ENCODE assay signal across 1 cellular context in the genomic region with DNA sequence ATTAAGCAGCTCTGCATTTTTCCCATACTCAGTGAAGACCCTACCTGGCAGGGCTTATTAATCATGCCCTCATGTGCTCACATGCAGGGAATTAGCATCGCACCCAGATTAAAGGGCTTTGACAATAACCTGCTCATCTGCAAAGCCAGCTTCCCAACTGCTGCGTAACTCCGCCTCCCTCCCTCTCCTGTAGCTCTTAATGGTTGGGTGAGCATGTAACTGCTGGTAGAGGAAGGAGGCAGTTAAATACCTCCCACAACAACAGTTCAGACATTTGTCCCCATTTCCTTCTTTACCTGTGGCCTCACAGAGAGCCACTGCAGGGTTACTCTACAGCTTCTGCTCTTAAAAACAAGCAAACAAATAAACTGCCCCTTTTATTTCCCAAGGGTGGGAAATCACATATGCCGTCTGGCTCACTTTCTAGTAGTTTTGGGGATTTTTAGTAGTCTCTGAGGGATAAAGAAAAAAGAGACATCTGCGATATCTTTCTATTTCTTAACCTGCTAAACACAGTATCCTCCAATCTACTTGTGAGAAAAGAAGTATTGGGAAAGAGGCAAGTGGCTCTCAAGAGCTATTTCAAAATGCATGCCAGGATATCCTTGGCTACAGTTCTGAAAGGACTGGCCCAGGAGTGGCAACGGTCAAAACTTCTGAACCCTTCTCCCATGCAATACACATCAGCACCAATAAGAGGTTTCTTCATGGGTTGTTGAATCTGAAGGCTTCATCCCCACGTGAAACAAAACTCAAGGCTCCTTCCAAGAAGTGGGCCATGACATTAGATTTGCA.
TF ChIP-seq lines count a peak whose summit lies in the region.

No MANE protein-coding gene starts in this region.

TF ChIP-seq in H1, 55 proteins besides CTCF, POLR2A, EP300 and RAD21 (continued from another document):
- TF ChIP-seq, protein P1, sequence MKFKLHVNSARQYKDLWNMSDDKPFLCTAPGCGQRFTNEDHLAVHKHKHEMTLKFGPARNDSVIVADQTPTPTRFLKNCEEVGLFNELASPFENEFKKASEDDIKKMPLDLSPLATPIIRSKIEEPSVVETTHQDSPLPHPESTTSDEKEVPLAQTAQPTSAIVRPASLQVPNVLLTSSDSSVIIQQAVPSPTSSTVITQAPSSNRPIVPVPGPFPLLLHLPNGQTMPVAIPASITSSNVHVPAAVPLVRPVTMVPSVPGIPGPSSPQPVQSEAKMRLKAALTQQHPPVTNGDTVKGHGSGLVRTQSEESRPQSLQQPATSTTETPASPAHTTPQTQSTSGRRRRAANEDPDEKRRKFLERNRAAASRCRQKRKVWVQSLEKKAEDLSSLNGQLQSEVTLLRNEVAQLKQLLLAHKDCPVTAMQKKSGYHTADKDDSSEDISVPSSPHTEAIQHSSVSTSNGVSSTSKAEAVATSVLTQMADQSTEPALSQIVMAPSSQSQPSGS (IDR thresholded peaks at IDR 0.05; ENCODE audit: low read length), result no peak
- TF ChIP-seq YY1 (IDR thresholded peaks at IDR 0.05; ENCODE audit: low read depth, low read length) (0 out of 2 replicates have a peak, but pooled peaks have one; percentile 7), SP2 (IDR thresholded peaks at IDR 0.05; ENCODE audit: low read length) (no peak)
